In genomic region chr5:78888580-78889187, GRCh38 we compare ENCODE assay signal across 17 cellular contexts.
DNase-seq lines count a peak whose midpoint lies in the region; ATAC-seq and TF ChIP-seq lines count a peak whose summit lies in the region.
"Had no signal": no experiment of that assay in that cellular context is flagged by ENCODE, and none has a peak within 500 bp of the region (broad histone marks: within the 10 kb centered on the region; RNA-seq: fewer than 3 reads in every experiment).

No MANE protein-coding gene starts in this region.

- H3K9me3 ChIP-seq in GM23248 (ENCODE audit: low read depth) = no peaks in the 10 kb centered on the region
- H3K9me3 ChIP-seq: neutrophil had no signal

- H3K79me2 ChIP-seq in GM23248 (ENCODE audit: insufficient read depth) = no peaks in the 10 kb centered on the region

- H3K9me2 ChIP-seq in GM23248 (ENCODE audit: insufficient read depth) = no peaks in the 10 kb centered on the region

- no peak for TF ChIP-seq CTCF in choroid plexus epithelial cell (conservative IDR thresholded peaks at IDR 0.05; ENCODE audit: low read depth, low read length)

- H3K4me3 ChIP-seq in GM23248 = no peak overlapping the region
- H3K4me3 ChIP-seq in choroid plexus epithelial cell (ENCODE audit: low read depth, low read length) = no peak overlapping the region
- no peak overlapping the region for H3K4me3 ChIP-seq in rectal smooth muscle tissue (ENCODE audit: low read length)

- peak; percentile 16 for DNase-seq in NCI-H748 (lab: John Stamatoyannopoulos, UW; ENCODE audit: unreplicated experiment)
- no peak for DNase-seq in NCI-H748 treated with DMSO at 0.1 percent for 48 hours (lab: John Stamatoyannopoulos, UW)
- DNase-seq in GM23248 = peak; percentile 27
- DNase-seq in choroid plexus epithelial cell (ENCODE audit: low read depth) = peak; percentile 3
- no peak for DNase-seq in activated CD4-positive, CD25-positive, alpha-beta regulatory T cell (lab: John Stamatoyannopoulos, UW)
- DNase-seq: activated CD8-positive, alpha-beta memory T cell treated with anti-CD3 and anti-CD28 coated beads, Interleukin-2, amount 50 U/mL, for 48 hours; activated effector memory CD4-positive, alpha-beta T cell treated with Interleukin-2 at 50 U/mL for 16 hours; activated naive CD8-positive, alpha-beta T cell treated with anti-CD3 and anti-CD28 coated beads, Interleukin-2, amount 50 U/mL, for 24 hours; C1 segment of cervical spinal cord; cortex of kidney; KG1; NCI-H187 treated with DMSO at 0.1 percent for 48 hours; NCI-H226 had no signal

- no peak for ATAC-seq in HG03159 (IDR thresholded peaks at IDR 0.05; ENCODE audit: unreplicated experiment)
- ATAC-seq in GM21390 (IDR thresholded peaks at IDR 0.05; ENCODE audit: unreplicated experiment) = no peak

- H3F3A ChIP-seq in GM23248 (ENCODE audit: insufficient read depth) = peaks cover 13% of the 10 kb centered on the region

- H3K27me3 ChIP-seq in GM23248 (replicated peaks; ENCODE audit: insufficient read depth) (no peaks in the 10 kb centered on the region), rectal smooth muscle tissue (ENCODE audit: control insufficient read depth, insufficient read depth, low read length) (no peaks in the 10 kb centered on the region)
- H3K27me3 ChIP-seq: neutrophil had no signal

- H3K9ac ChIP-seq in GM23248 (no peak overlapping the region), rectal smooth muscle tissue (ENCODE audit: low read length) (no peak overlapping the region)

- no peak overlapping the region for H2AFZ ChIP-seq in GM23248

- H3K4me1 ChIP-seq in GM23248 (ENCODE audit: insufficient read depth) (peaks cover 8% of the 10 kb centered on the region), rectal smooth muscle tissue (ENCODE audit: control insufficient read depth, insufficient read depth, low read length) (peaks cover 6% of the 10 kb centered on the region)

- H4K20me1 ChIP-seq in GM23248 (ENCODE audit: insufficient read depth) = no peaks in the 10 kb centered on the region

- H3K36me3 ChIP-seq in GM23248 (ENCODE audit: low read depth) (no peaks in the 10 kb centered on the region), rectal smooth muscle tissue (ENCODE audit: control insufficient read depth, insufficient read depth, low read length) (no peaks in the 10 kb centered on the region)

- H3K27ac ChIP-seq in GM23248 = no peak overlapping the region
- H3K27ac ChIP-seq in rectal smooth muscle tissue (ENCODE audit: low read depth, low read length) = peak overlapping the region; percentile 1
- H3K27ac ChIP-seq: neutrophil had no signal

- 61 to 64% methylated on average over 8 of the region's 8 CpGs for WGBS in GM23248 (ENCODE audit: low coverage in 1 of 2, low lambda C conversion rate in 2 of 2, missing lambda C conversion rate in 2 of 2), 2 experiments

- no peak overlapping the region for H3K4me2 ChIP-seq in GM23248 (ENCODE audit: unreplicated experiment)

- in situ Hi-C loops in GM23248 (cut with MboI) = no loop called here

Comparison
In these comparisons a context has a peak if more than half of its experiments do, and no peak if none do; other contexts are left out.
1. DNase-seq: peak in NCI-H748 (single experiment), GM23248 (single experiment) and choroid plexus epithelial cell (single experiment); none in NCI-H748 treated with DMSO at 0.1 percent for 48 hours (single experiment) and activated CD4-positive, CD25-positive, alpha-beta regulatory T cell (0 of 4).